ENCODE assay signal across 35 cellular contexts in genomic region chr11:45800261-45800660, GRCh38. TPM values are rescaled to one million over a fixed set of nuclear protein-coding genes. Genes with fewer than 3 reads are reported as not detected.
DNase-seq lines count a peak whose midpoint lies in the region; ATAC-seq, FAIRE-seq and TF ChIP-seq lines count a peak whose summit lies in the region.
"Had no signal": no experiment of that assay in that cellular context is flagged by ENCODE, and none has a peak within 500 bp of the region (broad histone marks: within the 10 kb centered on the region; RNA-seq: fewer than 3 reads in every experiment).

No MANE protein-coding gene starts in this region.

- intact Hi-C loops in right lobe of liver (cut with DNase I): no loop called here
- intact Hi-C loops in HepG2 (cut with micrococcal nuclease; ENCODE audit: unreplicated experiment): no loop called here
- intact Hi-C loops in GM12878 (cut with micrococcal nuclease; ENCODE audit: unreplicated experiment): no loop called here
- intact Hi-C loops in K562 (cut with micrococcal nuclease): loop anchor here (10.0 kb wide), 1 partner anchor 55 kb away; no protein-coding TSS in a partner anchor

- H3K4me2 ChIP-seq in HepG2 (ENCODE audit: low read depth, low read length): no peak overlapping the region
- H3K4me2 ChIP-seq in GM12878 (ENCODE audit: control insufficient read depth, insufficient read depth): no peak overlapping the region
- H3K4me2 ChIP-seq in K562 (ENCODE audit: insufficient read depth, low read length): no peak overlapping the region
- H3K4me2 ChIP-seq: A549; BLaER1; BLaER1 treated with 17β-estradiol and CSF1 and Interleukin-3, amounts not matched to agents 10 nM and 100 nM had no signal

- H3K4me3 Mint-ChIP-seq in natural killer cell treated with Interleukin-12 subunit alpha and Interleukin-12 subunit beta and Interleukin-15 and Interleukin-18, amount 100 ng/mL, for 72 hours: no peak overlapping the region
- H3K4me3 Mint-ChIP-seq: B cell; CD14-positive monocyte; CD4-positive, alpha-beta memory T cell; CD4-positive, alpha-beta T cell; CD8-positive, alpha-beta T cell had no signal

- no peaks in the 10 kb centered on the region for H3K36me3 ChIP-seq in right lobe of liver
- H3K36me3 ChIP-seq in HepG2 (replicated peaks in 1 of 2; ENCODE audit: control insufficient read depth in 1 of 2, insufficient read depth in 2 of 2, low read length in 2 of 2): no peaks in the 10 kb centered on the region
- H3K36me3 ChIP-seq in GM12878 (ENCODE audit: control insufficient read depth in 2 of 2, insufficient read depth in 2 of 2, low read length in 1 of 2): no peaks in the 10 kb centered on the region
- H3K36me3 ChIP-seq in K562 (ENCODE audit: control insufficient read depth, insufficient read depth, low read length): no peaks in the 10 kb centered on the region
- H3K36me3 ChIP-seq: BE2C; BLaER1; BLaER1 treated with 17β-estradiol and CSF1 and Interleukin-3, amounts not matched to agents 10 nM and 100 nM had no signal

- H3K27me3 ChIP-seq in right lobe of liver: no peaks in the 10 kb centered on the region
- peaks cover 0 to 26% of the 10 kb centered on the region in 2 experiments; a peak in 2 of 5 replicates for H3K27me3 ChIP-seq in HepG2 (ENCODE audit: control insufficient read depth in 1 of 2, insufficient read depth in 2 of 2, low read length in 2 of 2)
- no peaks in the 10 kb centered on the region for H3K27me3 ChIP-seq in GM12878 (replicated peaks in 1 of 2; ENCODE audit: control insufficient read depth in 2 of 2, insufficient read depth in 2 of 2, low read length in 1 of 2)
- H3K27me3 ChIP-seq in K562 (ENCODE audit: control insufficient read depth in 2 of 2, insufficient read depth in 2 of 2, low read length in 2 of 2): 0 out of 5 replicates have a peak, but pooled peaks cover 0 to 3% of the 10 kb centered on the region in 2 experiments
- H3K27me3 ChIP-seq: BE2C, BLaER1 had no signal

- ATAC-seq in right lobe of liver (no peak), HepG2 (no peak), GM12878 (no peak), K562 (no peak), GM19455 (IDR thresholded peaks at IDR 0.05; ENCODE audit: unreplicated experiment) (no peak)
- ATAC-seq in natural killer cell treated with Interleukin-12 subunit alpha and Interleukin-12 subunit beta and Interleukin-15 and Interleukin-18, amount 100 ng/mL, for 72 hours: no peak
- ATAC-seq: A549; CD8-positive, alpha-beta T cell had no signal

- no peak overlapping the region for H3K27ac Mint-ChIP-seq in natural killer cell treated with Interleukin-12 subunit alpha and Interleukin-12 subunit beta and Interleukin-15 and Interleukin-18, amount 100 ng/mL, for 72 hours
- H3K27ac Mint-ChIP-seq: B cell; CD14-positive monocyte; CD4-positive, alpha-beta T cell; CD8-positive, alpha-beta T cell had no signal

- H3K9me3 ChIP-seq in right lobe of liver (no peaks in the 10 kb centered on the region), HepG2 (ENCODE audit: low read length) (no peaks in the 10 kb centered on the region), GM12878 (replicated peaks; ENCODE audit: control insufficient read depth, insufficient read depth, low read length) (no peaks in the 10 kb centered on the region; the same call in 2 of the 3 replicates), K562 (replicated peaks; ENCODE audit: control insufficient read depth, insufficient read depth, low read depth, low read length) (no peaks in the 10 kb centered on the region)
- H3K9me3 ChIP-seq: A549, BE2C, Caco-2 had no signal

- RAD21 ChIA-PET in GM12878 (lab: Charles Lee; ENCODE audit: unreplicated experiment): no interaction called here

- in situ Hi-C loops in HepG2 (cut with HindIII; ENCODE audit: extremely low pct_ligation_motif_present, low pct_unique_long_range_greater_than_20kb): no loop called here
- in situ Hi-C loops in GM12878 (cut with MboI): no loop called here
- in situ Hi-C loops in K562 (cut with MboI): no loop called here

- H3K27ac ChIP-seq in right lobe of liver (peak overlapping the region in 2 of 3 donors; percentile 87 to 91), HepG2 (ENCODE audit: extremely low read length, insufficient read depth, low read length) (no peak overlapping the region), GM12878 (ENCODE audit: control insufficient read depth, insufficient read depth) (no peak overlapping the region), K562 (ENCODE audit: extremely low read depth, low read depth, low read length) (no peak overlapping the region)
- H3K27ac ChIP-seq: 22Rv1; A549; BLaER1; BLaER1 treated with 17β-estradiol and CSF1 and Interleukin-3, amounts not matched to agents 10 nM and 100 nM; C4-2B had no signal

- 95% methylated on average over 2 of the region's 2 CpGs for WGBS in right lobe of liver (ENCODE audit: insufficient coverage, low coverage, low lambda C conversion rate, missing lambda C conversion rate)
- 32% methylated on average over 2 of the region's 2 CpGs for WGBS in HepG2 (ENCODE audit: low lambda C conversion rate)
- 43% methylated on average over 2 of the region's 2 CpGs for WGBS in GM12878 (ENCODE audit: insufficient coverage, insufficient replicate concordance, low lambda C conversion rate, missing lambda C conversion rate)
- WGBS in K562 (ENCODE audit: insufficient coverage, low coverage, missing lambda C conversion rate): 41% methylated on average over 2 of the region's 2 CpGs

- TF ChIP-seq EP300 in HepG2 (IDR thresholded peaks at IDR 0.05; ENCODE audit: low read depth in 2 of 2, low read length in 2 of 2): no peak
- no peak for TF ChIP-seq EP300 in HepG2 (CRISPR knock-in tag; IDR thresholded peaks at IDR 0.05; ENCODE audit: borderline replicate concordance)
- no peak for TF ChIP-seq EP300 in GM12878 (IDR thresholded peaks at IDR 0.05; ENCODE audit: borderline replicate concordance in 1 of 2, control insufficient read depth in 1 of 2, low read depth in 2 of 2, low read length in 2 of 2)
- no peak for TF ChIP-seq EP300 in K562 (IDR thresholded peaks at IDR 0.05; ENCODE audit: low read length)

- peaks cover 0 to 5% of the 10 kb centered on the region in 2 donors for H3K4me1 Mint-ChIP-seq in natural killer cell treated with Interleukin-12 subunit alpha and Interleukin-12 subunit beta and Interleukin-15 and Interleukin-18, amount 100 ng/mL, for 72 hours (ENCODE audit: low read depth in 2 of 2)

- H2AFZ ChIP-seq in HepG2 (ENCODE audit: low read length) (no peak overlapping the region), GM12878 (ENCODE audit: control insufficient read depth, low read depth, low read length) (no peak overlapping the region), K562 (ENCODE audit: low read depth, low read length) (no peak overlapping the region)

- TF ChIP-seq POLR2A in right lobe of liver (IDR thresholded peaks at IDR 0.05): no peak
- TF ChIP-seq POLR2A in HepG2 (IDR thresholded peaks at IDR 0.05; ENCODE audit: insufficient read depth in 1 of 2, low read depth in 2 of 2, low read length in 2 of 2): no peak
- no peak for TF ChIP-seq POLR2A in GM12878 (IDR thresholded peaks at IDR 0.05; ENCODE audit: low read depth, low read length)
- TF ChIP-seq POLR2A in K562 (conservative IDR thresholded peaks at IDR 0.05): no peak

- H3K36me3 Mint-ChIP-seq in natural killer cell treated with Interleukin-12 subunit alpha and Interleukin-12 subunit beta and Interleukin-15 and Interleukin-18, amount 100 ng/mL, for 72 hours: no peaks in the 10 kb centered on the region
- H3K36me3 Mint-ChIP-seq: CD4-positive, CD25-positive, alpha-beta regulatory T cell had no signal

- H3K27me3 Mint-ChIP-seq in natural killer cell treated with Interleukin-12 subunit alpha and Interleukin-12 subunit beta and Interleukin-15 and Interleukin-18, amount 100 ng/mL, for 72 hours: no peaks in the 10 kb centered on the region
- H3K27me3 Mint-ChIP-seq: B cell; CD4-positive, alpha-beta memory T cell; CD4-positive, alpha-beta T cell; CD8-positive, alpha-beta memory T cell had no signal

- no peak for TF ChIP-seq RAD21 in HepG2 (CRISPR knock-in tag; IDR thresholded peaks at IDR 0.05)
- no peak for TF ChIP-seq RAD21 in GM12878 (IDR thresholded peaks at IDR 0.05; ENCODE audit: insufficient read depth, low read depth, low read length)
- no peak for TF ChIP-seq RAD21 in K562 (CRISPR knock-in tag; conservative IDR thresholded peaks at IDR 0.05 in 1 of 2, IDR thresholded peaks at IDR 0.05 in 1 of 2)

- no peaks in the 10 kb centered on the region for H3K9me1 ChIP-seq in K562 (ENCODE audit: control insufficient read depth, insufficient read depth, low read length)

- H3K79me2 ChIP-seq in HepG2 (ENCODE audit: insufficient read depth, low read length) (no peaks in the 10 kb centered on the region), GM12878 (ENCODE audit: control insufficient read depth, insufficient read depth, low read length) (peaks cover under 1% of the 10 kb centered on the region; the same call in 1 of the 2 replicates), K562 (ENCODE audit: control insufficient read depth, insufficient read depth, low read length) (peaks cover 1% of the 10 kb centered on the region; the same call in 2 of the 3 replicates)

- FAIRE-seq in HepG2 (lab: Jason Lieb, UNC) (no peak), GM12878 (lab: Jason Lieb, UNC) (no peak), K562 (lab: Jason Lieb, UNC) (no peak)
- FAIRE-seq: A204.1, A549, D721Med had no signal

- POLR2A ChIA-PET in HepG2 (lab: Yijun Ruan, JAX): no interaction called here
- POLR2A ChIA-PET in GM12878 (lab: Charles Lee): no interaction called here
- POLR2A ChIA-PET in K562 (lab: Yijun Ruan, JAX): interaction anchor here (0.8 to 1.0 kb wide), 2 partner anchors 12 to 24 kb away, joined by 3 read pairs; no protein-coding TSS in a partner anchor

- H3K4me3 ChIP-seq in right lobe of liver: no peak overlapping the region
- no peak overlapping the region for H3K4me3 ChIP-seq in HepG2 (replicated peaks in 1 of 3; ENCODE audit: insufficient read depth in 1 of 3, low read depth in 2 of 3, low read length in 3 of 3)
- H3K4me3 ChIP-seq in GM12878: no peak overlapping the region
- H3K4me3 ChIP-seq in K562: no peak overlapping the region
- H3K4me3 ChIP-seq: A549; BLaER1; BLaER1 treated with 17β-estradiol and CSF1 and Interleukin-3, amounts not matched to agents 10 nM and 100 nM had no signal

- H4K20me1 ChIP-seq in HepG2 (ENCODE audit: insufficient read depth, low read length): no peaks in the 10 kb centered on the region
- no peaks in the 10 kb centered on the region for H4K20me1 ChIP-seq in GM12878 (ENCODE audit: control insufficient read depth, insufficient read depth)
- H4K20me1 ChIP-seq in K562 (replicated peaks; ENCODE audit: control insufficient read depth, insufficient read depth, low read length): 0 out of 2 replicates have a peak, but pooled peaks cover 3% of the 10 kb centered on the region
- H4K20me1 ChIP-seq: BLaER1; BLaER1 treated with 17β-estradiol and CSF1 and Interleukin-3, amounts not matched to agents 10 nM and 100 nM had no signal

- DNase-seq in right lobe of liver (no peak), HepG2 (ENCODE audit: low spot score) (no peak), GM12878 (ENCODE audit: low read depth, low spot score) (no peak), K562 (ENCODE audit: extremely low read depth in 1 of 4, low spot score in 3 of 4) (no peak)
- no peak for DNase-seq in natural killer cell treated with Interleukin-12 subunit alpha and Interleukin-12 subunit beta and Interleukin-15 and Interleukin-18, amount 100 ng/mL, for 72 hours (ENCODE audit: low spot score)
- DNase-seq: 8988T; ACHN; AML-193; BE2C; C1 segment of cervical spinal cord; Caco-2; Calu3; CD4-positive, alpha-beta memory T cell; CD4-positive, alpha-beta T cell; CD4-positive, CD25-positive, alpha-beta regulatory T cell; CD8-positive, alpha-beta memory T cell; CD8-positive, alpha-beta T cell; COR-L47; DMS 273 treated with DMSO at 0.1 percent for 48 hours; DMS153; DMS53; DMS79; DMS79 treated with DMSO at 0.1 percent for 48 hours; DND-41; EL had no signal

- no peak overlapping the region for H3K9ac ChIP-seq in HepG2 (ENCODE audit: insufficient read depth, low read depth, low read length)
- no peak overlapping the region for H3K9ac ChIP-seq in GM12878 (ENCODE audit: control insufficient read depth, insufficient read depth, low read length)
- H3K9ac ChIP-seq in K562 (ENCODE audit: insufficient read depth in 1 of 2, low read depth in 2 of 2, low read length in 2 of 2): no peak overlapping the region
- H3K9ac ChIP-seq: BLaER1; BLaER1 treated with 17β-estradiol and CSF1 and Interleukin-3, amounts not matched to agents 10 nM and 100 nM had no signal

- BruUV-seq in HepG2 (replicated peaks; lab: Mats Ljungman, UMichigan): no TSS peak
- no TSS peak for BruUV-seq in GM12878 (replicated peaks; lab: Mats Ljungman, UMichigan)
- BruUV-seq in K562 (replicated peaks; lab: Mats Ljungman, UMichigan): no TSS peak

- CTCF ChIA-PET in HepG2 (lab: Yijun Ruan, JAX; ENCODE audit: low intra/inter-chr PET ratio, low total read pairs): no interaction called here
- CTCF ChIA-PET in GM12878 (lab: Yijun Ruan, JAX): interaction anchor here (0.9 to 1.1 kb wide), 2 partner anchors 28 to 53 kb away, joined by 3 to 6 read pairs; no protein-coding TSS in a partner anchor
- CTCF ChIA-PET in K562 (lab: Yijun Ruan, JAX; ENCODE audit: low intra/inter-chr PET ratio): no interaction called here

- SMC1A ChIA-PET in GM12878 (lab: Charles Lee; ENCODE audit: uncharacterized antibody, unreplicated experiment): interaction anchor here (1.4 kb wide), 1 partner anchor 28 kb away, joined by 7 read pairs; no protein-coding TSS in a partner anchor

- H3K9me3 Mint-ChIP-seq in natural killer cell treated with Interleukin-12 subunit alpha and Interleukin-12 subunit beta and Interleukin-15 and Interleukin-18, amount 100 ng/mL, for 72 hours: no peaks in the 10 kb centered on the region
- H3K9me3 Mint-ChIP-seq: CD4-positive, alpha-beta T cell; CD8-positive, alpha-beta memory T cell; CD8-positive, alpha-beta T cell had no signal

- no peak for TF ChIP-seq CTCF in right lobe of liver (IDR thresholded peaks at IDR 0.05)
- no peak for TF ChIP-seq CTCF in HepG2 (CRISPR knock-in tag; IDR thresholded peaks at IDR 0.05)
- no peak for TF ChIP-seq CTCF in GM12878 (IDR thresholded peaks at IDR 0.05 in 2 of 3, conservative IDR thresholded peaks at IDR 0.05 in 1 of 3; ENCODE audit: control insufficient read depth in 2 of 3, extremely low read depth in 1 of 3, insufficient read depth in 1 of 3, low read depth in 3 of 3, low read length in 3 of 3)
- no peak for TF ChIP-seq CTCF in K562 (IDR thresholded peaks at IDR 0.05 in 2 of 3, conservative IDR thresholded peaks at IDR 0.05 in 1 of 3; ENCODE audit: insufficient read depth in 2 of 3, low read depth in 1 of 3, low read length in 3 of 3)

- peaks cover 0 to 33% (median 16%) of the 10 kb centered on the region in 4 donors for H3K4me1 ChIP-seq in right lobe of liver
- peaks cover 19% of the 10 kb centered on the region for H3K4me1 ChIP-seq in HepG2 (ENCODE audit: insufficient read depth, low read length)
- H3K4me1 ChIP-seq in GM12878 (ENCODE audit: control insufficient read depth, insufficient read depth, low read length): no peaks in the 10 kb centered on the region
- peaks cover 0 to 14% of the 10 kb centered on the region in 2 experiments; a peak in 2 of 5 replicates for H3K4me1 ChIP-seq in K562 (replicated peaks in 1 of 2; ENCODE audit: control insufficient read depth in 2 of 2, insufficient read depth in 2 of 2, low read length in 2 of 2)
- H3K4me1 ChIP-seq: BE2C had no signal

RNA-seq across cellular contexts. Expression of gene SLC35C1, which starts 4.7 kb away (rescaled TPM):
- total RNA-seq in right lobe of liver: 100 to 1,000 TPM in 3 of 6 experiments, 10 to 100 TPM in 3; 11.6 to 134 (median 83.9) TPM
- 6.1 and 7.0 TPM in 2 replicates for total RNA-seq in HepG2 (2016; rRNA removed; fragmentation: Illumina TruSeq; extraction: Trizol)
- total RNA-seq in HepG2 (2016; cell fraction: cytosol; rRNA removed; fragmentation: Illumina TruSeq; extraction: Trizol; ENCODE audit: low read depth): 2.8 and 3.3 TPM in 2 replicates
- total RNA-seq in HepG2 (2016; cell fraction: insoluble cytoplasmic fraction; rRNA removed; fragmentation: Illumina TruSeq; extraction: Trizol): 5.8 and 7.5 TPM in 2 replicates
- 9.9 and 10.1 TPM in 2 replicates for total RNA-seq in HepG2 (2016; cell fraction: membrane; rRNA removed; fragmentation: Illumina TruSeq; extraction: Trizol)
- 8.9 and 10.1 TPM in 2 replicates for total RNA-seq in HepG2 (2016; cell fraction: nucleus; rRNA removed; fragmentation: Illumina TruSeq; extraction: Trizol)
- 2.6 and 2.9 TPM in 2 replicates for polyA plus RNA-seq in HepG2 (2011; rRNA removed)
- 1.8 and 3.3 TPM in 2 replicates for polyA plus RNA-seq in HepG2 (2011; cell fraction: cytosol; rRNA removed)
- polyA plus RNA-seq in HepG2 (2011; cell fraction: nucleus; rRNA removed): 5.3 and 6.1 TPM in 2 replicates
- polyA plus RNA-seq in HepG2 (2012): 5.5 and 7.2 TPM in 2 replicates
- 4.4 and 5.2 TPM in 2 replicates for polyA plus RNA-seq in HepG2 (2016; cell fraction: cytosol; fragmentation: Illumina TruSeq; extraction: Trizol; ENCODE audit: low read depth)
- polyA plus RNA-seq in HepG2 (2016; cell fraction: insoluble cytoplasmic fraction; fragmentation: Illumina TruSeq; extraction: Trizol; ENCODE audit: low read depth): 8.6 and 9.4 TPM in 2 replicates
- 10.8 and 11.1 TPM in 2 replicates for polyA plus RNA-seq in HepG2 (2016; cell fraction: membrane; fragmentation: Illumina TruSeq; extraction: Trizol; ENCODE audit: low read depth)
- polyA plus RNA-seq in HepG2 (2016; cell fraction: nucleus; fragmentation: Illumina TruSeq; extraction: Trizol; ENCODE audit: insufficient read depth, low read depth): 11.8 and 12.4 TPM in 2 replicates
- 22.9 and 26.1 TPM in 2 replicates for polyA minus RNA-seq in HepG2 (2011; rRNA and poly(A)+ RNA removed; ENCODE audit: low replicate concordance)
- 6.5 and 8.0 TPM in 2 replicates for polyA minus RNA-seq in HepG2 (2011; cell fraction: cytosol; rRNA and poly(A)+ RNA removed)
- polyA minus RNA-seq in HepG2 (2011; cell fraction: nucleus; rRNA and poly(A)+ RNA removed): 3.4 and 5.5 TPM in 2 replicates
- 8.5 and 9.0 TPM in 2 replicates for total RNA-seq in GM12878 (2013; cell fraction: nucleolus; rRNA removed)
- total RNA-seq in GM12878 (2014; rRNA removed): 2.6 and 4.2 TPM in 2 replicates
- 1.3 TPM in 2 replicates for total RNA-seq in GM12878 (2014; rRNA removed; fragmentation: Illumina TruSeq; extraction: Trizol)
- total RNA-seq in GM12878 (2021): 8.9 and 9.7 TPM in 2 replicates
- 2.6 TPM for polyA plus RNA-seq in GM12878 (2011; ENCODE audit: low read depth)
- 0.39 and 0.96 TPM in 2 replicates for polyA plus RNA-seq in GM12878 (2011; rRNA removed)
- polyA plus RNA-seq in GM12878 (2011; cell fraction: cytosol; rRNA removed): 2.7 and 4.1 TPM in 2 replicates
- 4.0 and 4.5 TPM in 2 replicates for polyA plus RNA-seq in GM12878 (2011; cell fraction: nucleus; rRNA removed)
- polyA plus RNA-seq in GM12878 (2012): 5.3 and 5.4 TPM in 2 replicates
- 2.4 and 4.3 TPM in 2 replicates for polyA plus RNA-seq in GM12878 (2014; fragmentation: Illumina TruSeq; extraction: Trizol)
- polyA plus RNA-seq in GM12878 (2014; fragmentation: Nextera tagmentation; extraction: Ambion mirVana): under 1 TPM; 0.55 to 0.95 TPM
- polyA plus RNA-seq in GM12878 (2014; rRNA removed): 5.0 and 6.5 TPM in 2 replicates
- 1 to 10 TPM; 6.0 to 6.9 TPM for polyA plus RNA-seq in GM12878 (2016; fragmentation: Nextera tagmentation; extraction: Ambion mirVana)
- polyA minus RNA-seq in GM12878 (2011; rRNA and poly(A)+ RNA removed): 4.3 and 10.5 TPM in 2 replicates
- 6.2 and 6.5 TPM in 2 replicates for polyA minus RNA-seq in GM12878 (2011; cell fraction: cytosol; rRNA and poly(A)+ RNA removed)
- polyA minus RNA-seq in GM12878 (2011; cell fraction: nucleus; rRNA and poly(A)+ RNA removed): 3.6 and 6.5 TPM in 2 replicates
- 4.6 and 15.0 TPM in 2 replicates for total RNA-seq in K562 (2011; cell fraction: chromatin; rRNA removed; ENCODE audit: low replicate concordance)
- 15.7 and 22.2 TPM in 2 replicates for total RNA-seq in K562 (2011; cell fraction: nucleolus; rRNA removed)
- total RNA-seq in K562 (2011; cell fraction: nucleoplasm; rRNA removed): 13.6 and 16.2 TPM in 2 replicates
- total RNA-seq in K562 (2014; rRNA removed): 3.6 and 5.4 TPM in 2 replicates
- 0.96 and 1.5 TPM in 2 replicates for total RNA-seq in K562 (2014; rRNA removed; fragmentation: Illumina TruSeq; extraction: Trizol)
- total RNA-seq in K562 (2015; rRNA removed; fragmentation: Illumina TruSeq; extraction: Trizol): 2.4 and 3.0 TPM in 2 replicates
- total RNA-seq in K562 (2021): 13.1 and 14.9 TPM in 2 replicates
- polyA plus RNA-seq in K562 (2011; rRNA removed): 1.3 and 2.6 TPM in 2 replicates
- polyA plus RNA-seq in K562 (2011; cell fraction: cytosol; rRNA removed): 2.8 and 7.0 TPM in 2 replicates
- polyA plus RNA-seq in K562 (2011; cell fraction: nucleus; rRNA removed): 2.6 and 5.4 TPM in 2 replicates
- 9.2 and 10.4 TPM in 2 replicates for polyA plus RNA-seq in K562 (2012)
- 7.4 and 9.7 TPM in 2 replicates for polyA plus RNA-seq in K562 (2014; fragmentation: Illumina TruSeq; extraction: Trizol)
- polyA plus RNA-seq in K562 (2014; fragmentation: Nextera tagmentation; extraction: Ambion mirVana): under 1 TPM; 0.65 to 0.98 TPM
- 4.2 and 4.4 TPM in 2 replicates for polyA plus RNA-seq in K562 (2014; rRNA removed)
- 2.1 and 2.5 TPM in 2 replicates for polyA minus RNA-seq in K562 (2011; rRNA and poly(A)+ RNA removed)
- 13.7 and 13.8 TPM in 2 replicates for polyA minus RNA-seq in K562 (2011; cell fraction: cytosol; rRNA and poly(A)+ RNA removed)
- polyA minus RNA-seq in K562 (2011; cell fraction: nucleus; rRNA and poly(A)+ RNA removed): 4.8 and 4.9 TPM in 2 replicates
- total RNA-seq in natural killer cell treated with Interleukin-12 subunit alpha and Interleukin-12 subunit beta and Interleukin-15 and Interleukin-18, amount 100 ng/mL, for 72 hours: 10 to 100 TPM; 15.9 to 18.7 TPM

RNA-seq across cellular contexts. Expression of gene CRY2, which starts 47.0 kb away (rescaled TPM):
- 100 to 1,000 TPM in 1 of 6 experiments, 10 to 100 TPM in 5; 19.6 to 104 (median 31.5) TPM for total RNA-seq in right lobe of liver
- 8.8 and 12.2 TPM in 2 replicates for total RNA-seq in HepG2 (2016; rRNA removed; fragmentation: Illumina TruSeq; extraction: Trizol)
- 8.5 and 9.2 TPM in 2 replicates for total RNA-seq in HepG2 (2016; cell fraction: cytosol; rRNA removed; fragmentation: Illumina TruSeq; extraction: Trizol; ENCODE audit: low read depth)
- total RNA-seq in HepG2 (2016; cell fraction: insoluble cytoplasmic fraction; rRNA removed; fragmentation: Illumina TruSeq; extraction: Trizol): 7.8 and 11.7 TPM in 2 replicates
- 7.7 and 7.9 TPM in 2 replicates for total RNA-seq in HepG2 (2016; cell fraction: membrane; rRNA removed; fragmentation: Illumina TruSeq; extraction: Trizol)
- 14.4 and 18.4 TPM in 2 replicates for total RNA-seq in HepG2 (2016; cell fraction: nucleus; rRNA removed; fragmentation: Illumina TruSeq; extraction: Trizol)
- polyA plus RNA-seq in HepG2 (2011; rRNA removed): 10.0 and 10.1 TPM in 2 replicates
- polyA plus RNA-seq in HepG2 (2011; cell fraction: cytosol; rRNA removed): 4.5 and 4.8 TPM in 2 replicates
- polyA plus RNA-seq in HepG2 (2011; cell fraction: nucleus; rRNA removed): 42.1 and 49.3 TPM in 2 replicates
- 8.4 and 8.8 TPM in 2 replicates for polyA plus RNA-seq in HepG2 (2012)
- 0.70 and 0.83 TPM in 2 replicates for polyA plus RNA-seq in HepG2 (2016; cell fraction: cytosol; fragmentation: Illumina TruSeq; extraction: Trizol; ENCODE audit: low read depth)
- 6.0 and 7.6 TPM in 2 replicates for polyA plus RNA-seq in HepG2 (2016; cell fraction: insoluble cytoplasmic fraction; fragmentation: Illumina TruSeq; extraction: Trizol; ENCODE audit: low read depth)
- 1.9 and 2.1 TPM in 2 replicates for polyA plus RNA-seq in HepG2 (2016; cell fraction: membrane; fragmentation: Illumina TruSeq; extraction: Trizol; ENCODE audit: low read depth)
- 27.9 and 28.8 TPM in 2 replicates for polyA plus RNA-seq in HepG2 (2016; cell fraction: nucleus; fragmentation: Illumina TruSeq; extraction: Trizol; ENCODE audit: insufficient read depth, low read depth)
- 28.6 and 30.6 TPM in 2 replicates for polyA minus RNA-seq in HepG2 (2011; rRNA and poly(A)+ RNA removed; ENCODE audit: low replicate concordance)
- 7.2 and 7.8 TPM in 2 replicates for polyA minus RNA-seq in HepG2 (2011; cell fraction: cytosol; rRNA and poly(A)+ RNA removed)
- polyA minus RNA-seq in HepG2 (2011; cell fraction: nucleus; rRNA and poly(A)+ RNA removed): 25.4 and 26.0 TPM in 2 replicates
- 60.8 and 75.2 TPM in 2 replicates for total RNA-seq in GM12878 (2013; cell fraction: nucleolus; rRNA removed)
- 8.7 and 9.1 TPM in 2 replicates for total RNA-seq in GM12878 (2014; rRNA removed)
- total RNA-seq in GM12878 (2014; rRNA removed; fragmentation: Illumina TruSeq; extraction: Trizol): 5.6 and 6.6 TPM in 2 replicates
- total RNA-seq in GM12878 (2021): 13.9 and 14.7 TPM in 2 replicates
- polyA plus RNA-seq in GM12878 (2011; ENCODE audit: low read depth): 4.5 TPM
- polyA plus RNA-seq in GM12878 (2011; rRNA removed): 6.6 and 11.4 TPM in 2 replicates
- polyA plus RNA-seq in GM12878 (2011; cell fraction: cytosol; rRNA removed): 10.7 and 10.8 TPM in 2 replicates
- polyA plus RNA-seq in GM12878 (2011; cell fraction: nucleus; rRNA removed): 38.9 and 40.6 TPM in 2 replicates
- 7.6 and 8.4 TPM in 2 replicates for polyA plus RNA-seq in GM12878 (2012)
- polyA plus RNA-seq in GM12878 (2014; fragmentation: Illumina TruSeq; extraction: Trizol): 6.0 and 7.1 TPM in 2 replicates
- polyA plus RNA-seq in GM12878 (2014; fragmentation: Nextera tagmentation; extraction: Ambion mirVana): 1 to 10 TPM; 1.2 to 1.4 TPM
- 8.5 and 8.8 TPM in 2 replicates for polyA plus RNA-seq in GM12878 (2014; rRNA removed)
- polyA plus RNA-seq in GM12878 (2016; fragmentation: Nextera tagmentation; extraction: Ambion mirVana): 1 to 10 TPM; 7.6 to 8.7 TPM
- 23.0 and 25.4 TPM in 2 replicates for polyA minus RNA-seq in GM12878 (2011; rRNA and poly(A)+ RNA removed)
- polyA minus RNA-seq in GM12878 (2011; cell fraction: cytosol; rRNA and poly(A)+ RNA removed): 5.7 and 6.7 TPM in 2 replicates
- polyA minus RNA-seq in GM12878 (2011; cell fraction: nucleus; rRNA and poly(A)+ RNA removed): 15.0 and 22.9 TPM in 2 replicates
- 74.3 and 112 TPM in 2 replicates for total RNA-seq in K562 (2011; cell fraction: chromatin; rRNA removed; ENCODE audit: low replicate concordance)
- 59.2 and 64.6 TPM in 2 replicates for total RNA-seq in K562 (2011; cell fraction: nucleolus; rRNA removed)
- 69.7 and 90.4 TPM in 2 replicates for total RNA-seq in K562 (2011; cell fraction: nucleoplasm; rRNA removed)
- total RNA-seq in K562 (2014; rRNA removed): 15.1 and 18.3 TPM in 2 replicates
- total RNA-seq in K562 (2014; rRNA removed; fragmentation: Illumina TruSeq; extraction: Trizol): 8.5 and 10.4 TPM in 2 replicates
- 10.9 and 13.3 TPM in 2 replicates for total RNA-seq in K562 (2015; rRNA removed; fragmentation: Illumina TruSeq; extraction: Trizol)
- 23.9 and 24.0 TPM in 2 replicates for total RNA-seq in K562 (2021)
- polyA plus RNA-seq in K562 (2011; rRNA removed): 15.8 and 21.7 TPM in 2 replicates
- 16.3 and 16.9 TPM in 2 replicates for polyA plus RNA-seq in K562 (2011; cell fraction: cytosol; rRNA removed)
- 59.5 and 77.3 TPM in 2 replicates for polyA plus RNA-seq in K562 (2011; cell fraction: nucleus; rRNA removed)
- 10.6 and 11.5 TPM in 2 replicates for polyA plus RNA-seq in K562 (2012)
- polyA plus RNA-seq in K562 (2014; fragmentation: Illumina TruSeq; extraction: Trizol): 14.5 and 14.8 TPM in 2 replicates
- 1 to 10 TPM; 2.3 to 3.3 TPM for polyA plus RNA-seq in K562 (2014; fragmentation: Nextera tagmentation; extraction: Ambion mirVana)
- 13.5 and 17.1 TPM in 2 replicates for polyA plus RNA-seq in K562 (2014; rRNA removed)
- polyA minus RNA-seq in K562 (2011; rRNA and poly(A)+ RNA removed): 27.1 and 32.0 TPM in 2 replicates
- 17.7 and 18.3 TPM in 2 replicates for polyA minus RNA-seq in K562 (2011; cell fraction: cytosol; rRNA and poly(A)+ RNA removed)
- polyA minus RNA-seq in K562 (2011; cell fraction: nucleus; rRNA and poly(A)+ RNA removed): 28.8 and 31.0 TPM in 2 replicates
- 10 to 100 TPM; 22.8 to 28.5 TPM for total RNA-seq in natural killer cell treated with Interleukin-12 subunit alpha and Interleukin-12 subunit beta and Interleukin-15 and Interleukin-18, amount 100 ng/mL, for 72 hours

Comparison
In these comparisons a context has a peak if more than half of its experiments do, and no peak if none do; other contexts are left out.
1. H3K27ac ChIP-seq: peak in right lobe of liver (2 of 3); none in HepG2 (single experiment), GM12878 (single experiment) and K562 (single experiment).